ENCODE assay signal across 1 cellular context in genomic region chr11:20363500-20364411, GRCh38.
A peak's percentile ranks its signal among the peaks of the same experiment; 100 is the strongest.
TF ChIP-seq lines count a peak whose summit lies in the region.

Gene HTATIP2, plus strand, starts transcription at chr11:20363714. Its CDS starts 524 bp downstream, at chr11:20364238.

TF ChIP-seq in K562, 482 proteins besides CTCF, POLR2A, EP300 and RAD21 (continued from another document and continues in another):
- TF ChIP-seq ZNF197 (CRISPR knock-in tag; IDR thresholded peaks at IDR 0.05; ENCODE audit: low read depth) (peak; percentile 56), ZNF583 (CRISPR knock-in tag; IDR thresholded peaks at IDR 0.05) (peak; percentile 23; the same call in 1 of the 2 replicates), FOSL1 (tag; conservative IDR thresholded peaks at IDR 0.05) (peak; percentile 64), C11orf30 (IDR thresholded peaks at IDR 0.05; ENCODE audit: low read depth) (peak; percentile 97), MITF (IDR thresholded peaks at IDR 0.05) (peak; percentile 51; the same call in 1 of the 2 replicates), NR1H2 (CRISPR knock-in tag; IDR thresholded peaks at IDR 0.05) (0 out of 2 replicates have a peak, but pooled peaks have one; percentile 54), SRF (CRISPR knock-in tag; IDR thresholded peaks at IDR 0.05) (no peak; a peak in 1 of 4 replicates), WHSC1 (IDR thresholded peaks at IDR 0.05; ENCODE audit: low read length) (no peak), NFE2 (IDR thresholded peaks at IDR 0.05; ENCODE audit: low read depth) (peak; percentile 98), FOXJ2 (tag; IDR thresholded peaks at IDR 0.05) (peak; percentile 79; the same call in 1 of the 2 replicates), SAFB (IDR thresholded peaks at IDR 0.05; ENCODE audit: borderline replicate concordance, low read depth, low read length) (0 out of 2 replicates have a peak, but pooled peaks have one; percentile 33), PHF8 (IDR thresholded peaks at IDR 0.05; ENCODE audit: borderline replicate concordance, low read length) (peak; percentile 84; the same call in 1 of the 2 replicates), MYC (IDR thresholded peaks at IDR 0.05; ENCODE audit: low read depth, low read length) (peak; percentile 92), MYC (CRISPR knock-in tag; IDR thresholded peaks at IDR 0.05; ENCODE audit: borderline replicate concordance, low read depth) (peak; percentile 74; the same call in 1 of the 2 replicates), NRF1 (conservative IDR thresholded peaks at IDR 0.05 in 1 of 2, IDR thresholded peaks at IDR 0.05 in 1 of 2) (peak; percentile 49 to 54; a peak in 3 of 4 replicates), ID3 (CRISPR knock-in tag; IDR thresholded peaks at IDR 0.05) (no peak), ID3 (tag; IDR thresholded peaks at IDR 0.05) (peak; percentile 66; the same call in 1 of the 2 replicates), ATF4 (CRISPR knock-in tag; IDR thresholded peaks at IDR 0.05) (no peak), ZNF644 (tag; IDR thresholded peaks at IDR 0.05; ENCODE audit: low read depth) (peak; percentile 30; the same call in 1 of the 2 replicates), CBX1 (IDR thresholded peaks at IDR 0.05; ENCODE audit: low read depth) (peak; percentile 24; the same call in 1 of the 2 replicates), ZNF280A (IDR thresholded peaks at IDR 0.05; ENCODE audit: low read depth, partially characterized antibody) (no peak), CBX5 (IDR thresholded peaks at IDR 0.05; ENCODE audit: borderline replicate concordance, low read depth) (0 out of 2 replicates have a peak, but pooled peaks have one; percentile 36), HBP1 (CRISPR knock-in tag; IDR thresholded peaks at IDR 0.05) (no peak), SAP30 (IDR thresholded peaks at IDR 0.05; ENCODE audit: borderline replicate concordance, insufficient read depth, low read depth, low read length, poor library complexity, severe bottlenecking) (peak; percentile 67), SMARCE1 (IDR thresholded peaks at IDR 0.05) (peak; percentile 82), ZFX (CRISPR knock-in tag; IDR thresholded peaks at IDR 0.05) (peak; percentile 82), TFE3 (CRISPR knock-in tag; IDR thresholded peaks at IDR 0.05) (peak; percentile 70), ZBTB9 (CRISPR knock-in tag; IDR thresholded peaks at IDR 0.05) (peak; percentile 81; the same call in 1 of the 2 replicates), ARID1B (IDR thresholded peaks at IDR 0.05) (peak; percentile 86), U2AF2 (optimal IDR thresholded peaks at IDR 0.05; ENCODE audit: low read depth, low read length) (no peak), ZNF395 (CRISPR knock-in tag; IDR thresholded peaks at IDR 0.05) (peak; percentile 93), BHLHE40 (IDR thresholded peaks at IDR 0.05; ENCODE audit: low read length) (peak; percentile 95), NFE2L1 (tag; IDR thresholded peaks at IDR 0.05; ENCODE audit: borderline replicate concordance, low read depth) (peak; percentile 95), KDM1A (IDR thresholded peaks at IDR 0.05) (peak in 1 of 2 experiments; percentile 43; a peak in 2 of 4 replicates), MTA3 (IDR thresholded peaks at IDR 0.05; ENCODE audit: borderline replicate concordance) (peak; percentile 87), MAFF (IDR thresholded peaks at IDR 0.05; ENCODE audit: low read length) (peak; percentile 93), SMAD1 (IDR thresholded peaks at IDR 0.05; ENCODE audit: low read depth, low read length, partially characterized antibody) (peak; percentile 83), SMAD3 (CRISPR knock-in tag; conservative IDR thresholded peaks at IDR 0.05) (no peak), PYGO2 (tag; IDR thresholded peaks at IDR 0.05) (no peak), ZNF12 (CRISPR knock-in tag; IDR thresholded peaks at IDR 0.05) (no peak), SMARCC2 (IDR thresholded peaks at IDR 0.05; ENCODE audit: low read depth) (0 out of 2 replicates have a peak, but pooled peaks have one; percentile 17), ZNF143 (CRISPR knock-in tag; IDR thresholded peaks at IDR 0.05) (no peak), USF2 (CRISPR knock-in tag; IDR thresholded peaks at IDR 0.05) (peak; percentile 84), CREM (IDR thresholded peaks at IDR 0.05; ENCODE audit: low read depth) (peak; percentile 53), RERE (CRISPR knock-in tag; IDR thresholded peaks at IDR 0.05; ENCODE audit: borderline replicate concordance) (0 out of 2 replicates have a peak, but pooled peaks have one; percentile 46), GATAD2B (IDR thresholded peaks at IDR 0.05; ENCODE audit: borderline replicate concordance) (peak; percentile 25; the same call in 1 of the 2 replicates), ZKSCAN8 (CRISPR knock-in tag; IDR thresholded peaks at IDR 0.05) (no peak), FOXK2 (conservative IDR thresholded peaks at IDR 0.05 in 1 of 2, IDR thresholded peaks at IDR 0.05 in 1 of 2; ENCODE audit: low read depth in 2 of 2) (peak; percentile 80 to 87), MECOM (CRISPR knock-in tag; IDR thresholded peaks at IDR 0.05) (peak; percentile 86), MAFK (IDR thresholded peaks at IDR 0.05; ENCODE audit: low read length) (peak; percentile 92), ZNF253 (CRISPR knock-in tag; conservative IDR thresholded peaks at IDR 0.05) (no peak), RCOR1 (IDR thresholded peaks at IDR 0.05; ENCODE audit: borderline replicate concordance in 1 of 2, low read depth in 2 of 2, low read length in 2 of 2) (peak in 1 of 2 experiments; percentile 71; a peak in 2 of 4 replicates), ESRRA (IDR thresholded peaks at IDR 0.05; ENCODE audit: borderline replicate concordance, low read depth) (peak; percentile 94)
